ENCODE assay signal across 10 cellular contexts in genomic region chr14:73724696-73725095, GRCh38. TPM values are rescaled to one million over a fixed set of nuclear protein-coding genes. Genes with fewer than 3 reads are reported as not detected.
DNase-seq lines count a peak whose midpoint lies in the region; ATAC-seq and TF ChIP-seq lines count a peak whose summit lies in the region.
"Had no signal": no experiment of that assay in that cellular context is flagged by ENCODE, and none has a peak within 500 bp of the region (broad histone marks: within the 10 kb centered on the region; RNA-seq: fewer than 3 reads in every experiment).

No MANE protein-coding gene starts in this region.

- H3K4me3 ChIP-seq in CD4-positive, alpha-beta memory T cell (ENCODE audit: low read length in 2 of 2), result no peak overlapping the region
- no peak overlapping the region for H3K4me3 ChIP-seq in fibroblast of lung (replicated peaks in 1 of 4; ENCODE audit: control extremely low read depth in 1 of 4, insufficient read depth in 1 of 4, low read depth in 3 of 4, low read length in 4 of 4)
- no peak overlapping the region for H3K4me3 ChIP-seq in skin epidermis
- H3K4me3 ChIP-seq: mucosa of descending colon had no signal

- no peaks in the 10 kb centered on the region for H3K9me3 ChIP-seq in CD4-positive, alpha-beta memory T cell (ENCODE audit: control insufficient read depth in 1 of 2, low read length in 2 of 2)
- H3K9me3 ChIP-seq in fibroblast of lung (ENCODE audit: control insufficient read depth, insufficient read depth, low read depth, low read length), result no peaks in the 10 kb centered on the region
- H3K9me3 ChIP-seq: mucosa of descending colon had no signal

- peak overlapping the region; percentile 60 for H3K4me2 ChIP-seq in fibroblast of lung (ENCODE audit: extremely low read depth, insufficient read depth, low read length)

- H3K36me3 ChIP-seq in CD4-positive, alpha-beta memory T cell (ENCODE audit: insufficient read depth, low read length), result peaks cover 84% of the 10 kb centered on the region
- peaks cover 39% of the 10 kb centered on the region for H3K36me3 ChIP-seq in fibroblast of lung (ENCODE audit: control insufficient read depth, insufficient read depth, low read length)

- peak overlapping the region; percentile 16 for H3K9ac ChIP-seq in fibroblast of lung (ENCODE audit: insufficient read depth, low read length)

- no peak overlapping the region for H3K27ac ChIP-seq in CD4-positive, alpha-beta memory T cell (ENCODE audit: low read depth, low read length)
- peak overlapping the region; percentile 79 for H3K27ac ChIP-seq in fibroblast of lung (ENCODE audit: insufficient read depth, low read length)
- H3K27ac ChIP-seq in skin epidermis, result peak overlapping the region in 19 of 21 experiments; percentile 2 to 88 (median 68)

- ATAC-seq in activated B cell treated with CpG ODN at 0.5 μM for 24 hours (ENCODE audit: low read depth), result no peak
- ATAC-seq in GM19395 (IDR thresholded peaks at IDR 0.05; ENCODE audit: unreplicated experiment), result no peak
- no peak for ATAC-seq in GM19397 (IDR thresholded peaks at IDR 0.05; ENCODE audit: unreplicated experiment)
- ATAC-seq in HG02852 (IDR thresholded peaks at IDR 0.05; ENCODE audit: unreplicated experiment), result no peak

- no peaks in the 10 kb centered on the region for H3K9me3 Mint-ChIP-seq in CD4-positive, alpha-beta memory T cell
- H3K9me3 Mint-ChIP-seq in activated B cell treated with CpG ODN at 0.5 μM for 24 hours, result no peaks in the 10 kb centered on the region

- intact Hi-C loops in CD4-positive, alpha-beta memory T cell (cut with micrococcal nuclease), result no loop called here
- intact Hi-C loops in activated B cell treated with CpG ODN at 0.5 μM for 24 hours (cut with micrococcal nuclease), result loop anchor here (5.0 kb wide), 2 partner anchors 163 to 228 kb away; partner anchors contain the start of genes COQ6, FAM161B and ZNF410

- H3K27ac Mint-ChIP-seq in CD4-positive, alpha-beta memory T cell, result peak overlapping the region; percentile 37 to 95 (median 75)
- H3K27ac Mint-ChIP-seq in activated B cell treated with CpG ODN at 0.5 μM for 24 hours, result peak overlapping the region; percentile 63

- CTCF ChIA-PET in CD4-positive, alpha-beta memory T cell (lab: Charles Lee; ENCODE audit: partially characterized antibody), result interaction anchor here (1.4 to 11.0 kb wide), 2 partner anchors 8 to 102 kb away, joined by 6 to 272 read pairs; no protein-coding TSS in a partner anchor
- CTCF ChIA-PET in activated B cell treated with CpG ODN at 0.5 μM for 24 hours (lab: Charles Lee), result interaction anchor here (1.3 kb wide), 1 partner anchor 53 kb away, joined by 3 read pairs; no protein-coding TSS in a partner anchor

- peaks cover 37 to 78% of the 10 kb centered on the region in 2 donors for H3K36me3 Mint-ChIP-seq in CD4-positive, alpha-beta memory T cell
- H3K36me3 Mint-ChIP-seq in activated B cell treated with CpG ODN at 0.5 μM for 24 hours (ENCODE audit: low read depth), result peaks cover 92% of the 10 kb centered on the region

- H2AFZ ChIP-seq in fibroblast of lung (ENCODE audit: low read length), result no peak overlapping the region

- no peaks in the 10 kb centered on the region for H4K20me1 ChIP-seq in fibroblast of lung (ENCODE audit: control insufficient read depth, extremely low read depth, insufficient read depth, low read length)

- H3K4me3 Mint-ChIP-seq in CD4-positive, alpha-beta memory T cell, result peak overlapping the region in 1 of 8 donors; percentile 24
- no peak overlapping the region for H3K4me3 Mint-ChIP-seq in activated B cell treated with CpG ODN at 0.5 μM for 24 hours

- no peaks in the 10 kb centered on the region for H3K27me3 Mint-ChIP-seq in CD4-positive, alpha-beta memory T cell
- H3K27me3 Mint-ChIP-seq in activated B cell treated with CpG ODN at 0.5 μM for 24 hours, result no peaks in the 10 kb centered on the region

- no peak for DNase-seq in CD4-positive, alpha-beta memory T cell
- DNase-seq in activated B cell treated with CpG ODN at 0.5 μM for 24 hours (no peak), fibroblast of lung (ENCODE audit: low read depth in 2 of 2) (no peak), NCI-H1694 (lab: John Stamatoyannopoulos, UW) (no peak)
- DNase-seq: KG1 had no signal

- peaks cover 6% of the 10 kb centered on the region for H3K79me2 ChIP-seq in fibroblast of lung (ENCODE audit: control insufficient read depth, insufficient read depth, low read length)

- no peak for TF ChIP-seq CTCF in activated B cell treated with CpG ODN at 0.5 μM for 24 hours (IDR thresholded peaks at IDR 0.05)
- TF ChIP-seq CTCF in fibroblast of lung (conservative IDR thresholded peaks at IDR 0.05 in 1 of 2, IDR thresholded peaks at IDR 0.05 in 1 of 2; ENCODE audit: low read depth in 1 of 2, low read length in 2 of 2), result no peak

- no peaks in the 10 kb centered on the region for H3K27me3 ChIP-seq in CD4-positive, alpha-beta memory T cell (ENCODE audit: insufficient read depth, low read length)
- H3K27me3 ChIP-seq in fibroblast of lung (ENCODE audit: control insufficient read depth, insufficient read depth, low read length), result no peaks in the 10 kb centered on the region

- H3K4me1 Mint-ChIP-seq in CD4-positive, alpha-beta memory T cell, result peaks cover 14 to 37% (median 23%) of the 10 kb centered on the region in 4 donors
- peaks cover 12% of the 10 kb centered on the region for H3K4me1 Mint-ChIP-seq in activated B cell treated with CpG ODN at 0.5 μM for 24 hours

- POLR2A ChIA-PET in CD4-positive, alpha-beta memory T cell (lab: Charles Lee; ENCODE audit: partially characterized antibody), result interaction anchor here (1.0 to 2.6 kb wide), 4 partner anchors 11 to 62 kb away, joined by 3 to 15 read pairs (median 6); partner anchors contain the start of gene PNMA1
- POLR2A ChIA-PET in activated B cell treated with CpG ODN at 0.5 μM for 24 hours (lab: Charles Lee), result interaction anchor here (1.1 kb wide), 1 partner anchor 128 kb away, joined by 3 read pairs; no protein-coding TSS in a partner anchor

- H3K4me1 ChIP-seq in CD4-positive, alpha-beta memory T cell (ENCODE audit: insufficient read depth, low read length), result peaks cover 52% of the 10 kb centered on the region
- H3K4me1 ChIP-seq in fibroblast of lung (ENCODE audit: control insufficient read depth, extremely low read depth, insufficient read depth, low read length), result peaks cover 30% of the 10 kb centered on the region

RNA-seq across cellular contexts. Expression of gene PNMA1, which starts 10.5 kb away (rescaled TPM):
- 10 to 100 TPM; 53.3 to 59.3 TPM for total RNA-seq in CD4-positive, alpha-beta memory T cell
- 10 to 100 TPM; 47.8 to 56.3 TPM for polyA plus RNA-seq in CD4-positive, alpha-beta memory T cell
- total RNA-seq in activated B cell treated with CpG ODN at 0.5 μM for 24 hours, result 19.9 and 22.2 TPM in 2 replicates
- 11.6 and 19.5 TPM in 2 replicates for total RNA-seq in fibroblast of lung
- 44.5 and 46.8 TPM in 2 replicates for polyA plus RNA-seq in fibroblast of lung
- polyA plus RNA-seq in fibroblast of lung (2012), result 57.0 and 66.6 TPM in 2 replicates
- 11.5 and 12.8 TPM in 2 replicates for polyA minus RNA-seq in fibroblast of lung (ENCODE audit: low replicate concordance)
